ENCODE assay signal across 16 cellular contexts in the genomic region with DNA sequence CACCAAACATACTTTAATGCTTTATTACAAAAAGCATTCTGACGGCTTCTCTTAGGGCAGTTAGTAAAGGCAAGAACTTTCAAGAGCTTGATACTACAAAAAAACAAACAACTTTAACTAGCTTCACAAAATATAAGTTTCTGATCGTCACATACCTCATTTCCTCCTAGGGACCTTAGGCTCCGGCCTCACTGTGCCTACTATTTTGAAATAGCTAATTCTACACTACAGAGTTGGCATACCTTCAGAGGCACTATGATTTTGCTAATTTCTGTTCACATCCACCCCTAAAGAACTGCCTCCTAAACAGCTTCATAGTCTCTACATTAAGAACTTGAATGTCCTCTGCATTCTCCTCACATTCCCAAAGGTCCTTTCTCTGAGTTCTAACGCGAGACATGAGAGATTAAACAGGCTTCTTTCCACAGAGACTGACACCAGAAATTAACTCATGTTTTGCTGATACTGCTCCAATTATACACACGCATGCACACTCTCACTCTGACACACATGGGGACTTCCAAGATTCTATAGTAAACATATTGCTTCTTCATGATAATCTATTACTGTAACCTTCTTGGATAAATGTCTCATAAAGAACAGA.
DNase-seq lines count a peak whose midpoint lies in the region; ATAC-seq and TF ChIP-seq lines count a peak whose summit lies in the region.
"Had no signal": no experiment of that assay in that cellular context is flagged by ENCODE, and none has a peak within 500 bp of the region (broad histone marks: within the 10 kb centered on the region; RNA-seq: fewer than 3 reads in every experiment).

No MANE protein-coding gene starts in this region.

- TF ChIP-seq EP300 in neural cell (conservative IDR thresholded peaks at IDR 0.05; ENCODE audit: poor library complexity, severe bottlenecking): no peak

- H3K4me1 ChIP-seq in GM23248 (ENCODE audit: insufficient read depth) (peaks cover 11% of the 10 kb centered on the region; the same call in 1 of the 2 replicates), foreskin keratinocyte (peaks cover 11% of the 10 kb centered on the region)

- H3K4me3 ChIP-seq in GM23248 (no peak overlapping the region), neural cell (ENCODE audit: low read length) (peak overlapping the region; percentile 64)
- H3K4me3 ChIP-seq: hepatocyte, vagina had no signal

- TF ChIP-seq CTCF in foreskin keratinocyte (conservative IDR thresholded peaks at IDR 0.05) (no peak), neural cell (IDR thresholded peaks at IDR 0.05; ENCODE audit: poor library complexity, severe bottlenecking) (no peak)

- H3K27me3 ChIP-seq in GM23248 (replicated peaks; ENCODE audit: insufficient read depth) (no peaks in the 10 kb centered on the region), foreskin keratinocyte (no peaks in the 10 kb centered on the region), neural cell (ENCODE audit: insufficient read depth, low read depth, low read length) (no peaks in the 10 kb centered on the region)
- H3K27me3 ChIP-seq: hepatocyte, neutrophil, vagina had no signal

- peak; percentile 88 for ATAC-seq in activated T-helper 17 cell treated with anti-CD3 and anti-CD28 coated beads, Interleukin-2, amount 50 U/mL, for 72 hours (replicated peaks)
- ATAC-seq in foreskin keratinocyte: no peak
- no peak for ATAC-seq in activated CD4-positive, CD25-positive, alpha-beta regulatory T cell treated with anti-CD3 and anti-CD28 coated beads, Interleukin-2, amount 50 U/mL, for 24 hours
- ATAC-seq: activated CD8-positive, alpha-beta T cell treated with anti-CD3 and anti-CD28 coated beads, Interleukin-2, amount 10 ng/mL, durations not matched to agents 7 days and 5 days had no signal

- H4K20me1 ChIP-seq in GM23248 (ENCODE audit: insufficient read depth): peaks cover 4% of the 10 kb centered on the region; the same call in 1 of the 2 replicates
- H4K20me1 ChIP-seq in neural cell (ENCODE audit: insufficient read depth): no peaks in the 10 kb centered on the region

- WGBS in GM23248 (ENCODE audit: low coverage in 1 of 2, low lambda C conversion rate in 2 of 2, missing lambda C conversion rate in 2 of 2), 2 experiments: 38 to 41% methylated on average over 6 of the region's 6 CpGs

- in situ Hi-C loops in GM23248 (cut with MboI): no loop called here

- no peaks in the 10 kb centered on the region for H3K36me3 Mint-ChIP-seq in activated T-helper 17 cell treated with anti-CD3 and anti-CD28 coated beads, Interleukin-2, amount 50 U/mL, for 72 hours (ENCODE audit: low read depth)

- H2AFZ ChIP-seq in GM23248 (no peak overlapping the region), neural cell (ENCODE audit: low read depth, low read length) (no peak overlapping the region)
- H2AFZ ChIP-seq: hepatocyte had no signal

- H3K9ac ChIP-seq in GM23248 (no peak overlapping the region), neural cell (ENCODE audit: low read length) (peak overlapping the region; percentile 16)

- H3F3A ChIP-seq in GM23248 (ENCODE audit: insufficient read depth) (0 out of 2 replicates have a peak, but pooled peaks cover 6% of the 10 kb centered on the region), neural cell (ENCODE audit: insufficient read depth, low read length, poor library complexity, severe bottlenecking) (no peaks in the 10 kb centered on the region)

- H3K4me1 Mint-ChIP-seq in activated T-helper 17 cell treated with anti-CD3 and anti-CD28 coated beads, Interleukin-2, amount 50 U/mL, for 72 hours: peaks cover 13% of the 10 kb centered on the region

- peaks cover 100% of the 10 kb centered on the region for H3K79me2 ChIP-seq in GM23248 (ENCODE audit: insufficient read depth)
- H3K79me2 ChIP-seq in neural cell (replicated peaks; ENCODE audit: insufficient read depth, low read length): peaks cover 46% of the 10 kb centered on the region

- H3K27me3 Mint-ChIP-seq in activated T-helper 17 cell treated with anti-CD3 and anti-CD28 coated beads, Interleukin-2, amount 50 U/mL, for 72 hours: no peaks in the 10 kb centered on the region

- H3K9me3 ChIP-seq in GM23248 (ENCODE audit: low read depth) (no peaks in the 10 kb centered on the region), neural cell (ENCODE audit: low read length) (no peaks in the 10 kb centered on the region)
- H3K9me3 ChIP-seq: neutrophil, vagina had no signal

- H3K9me3 Mint-ChIP-seq in activated T-helper 17 cell treated with anti-CD3 and anti-CD28 coated beads, Interleukin-2, amount 50 U/mL, for 72 hours: no peaks in the 10 kb centered on the region

- peak overlapping the region; percentile 75 for H3K27ac Mint-ChIP-seq in activated T-helper 17 cell treated with anti-CD3 and anti-CD28 coated beads, Interleukin-2, amount 50 U/mL, for 72 hours
- H3K27ac Mint-ChIP-seq: activated CD8-positive, alpha-beta T cell treated with anti-CD3 and anti-CD28 coated beads, Interleukin-2, amount 10 ng/mL, durations not matched to agents 7 days and 5 days had no signal

- H3K36me3 ChIP-seq in GM23248 (ENCODE audit: low read depth): no peaks in the 10 kb centered on the region
- H3K36me3 ChIP-seq in neural cell (ENCODE audit: insufficient read depth, low read length): no peaks in the 10 kb centered on the region
- H3K36me3 ChIP-seq: neutrophil, vagina had no signal

- H3K4me3 Mint-ChIP-seq in activated T-helper 17 cell treated with anti-CD3 and anti-CD28 coated beads, Interleukin-2, amount 50 U/mL, for 72 hours: no peak overlapping the region
- H3K4me3 Mint-ChIP-seq: activated CD8-positive, alpha-beta T cell treated with anti-CD3 and anti-CD28 coated beads, Interleukin-2, amount 10 ng/mL, durations not matched to agents 7 days and 5 days had no signal

- H3K4me2 ChIP-seq in GM23248 (ENCODE audit: unreplicated experiment) (no peak overlapping the region), neural cell (ENCODE audit: low read length) (peak overlapping the region; percentile 51)
- H3K4me2 ChIP-seq: hepatocyte had no signal

- no peaks in the 10 kb centered on the region for H3K9me2 ChIP-seq in GM23248 (ENCODE audit: insufficient read depth)
- no peaks in the 10 kb centered on the region for H3K9me2 ChIP-seq in neural cell (ENCODE audit: insufficient read depth, low read length)

- no peak for TF ChIP-seq RAD21 in neural cell (conservative IDR thresholded peaks at IDR 0.05)

- H3K27ac ChIP-seq in GM23248 (0 out of 2 replicates have a peak overlapping the region, but pooled peaks have one; percentile 6), foreskin keratinocyte (peak overlapping the region; percentile 5), neural cell (ENCODE audit: low read length) (no peak overlapping the region)
- H3K27ac ChIP-seq: hepatocyte, neutrophil, vagina, VCaP had no signal

- DNase-seq in GM23248: no peak
- DNase-seq in foreskin keratinocyte: no peak
- DNase-seq in foreskin melanocyte: no peak
- no peak for DNase-seq in pons (ENCODE audit: low spot score)
- DNase-seq: activated CD8-positive, alpha-beta T cell treated with anti-CD3 and anti-CD28 coated beads, Interleukin-2, amount 10 ng/mL, durations not matched to agents 7 days and 5 days; activated T-cell treated with anti-CD3 and anti-CD28 coated beads, Interleukin-2, amount 50 U/mL, for 48 hours; AML-193; NCI-H2029 treated with DMSO at 0.1 percent for 48 hours; stimulated activated CD4-positive, alpha-beta T cell treated with anti-CD3 and anti-CD28 coated beads, Interleukin-1b, Interleukin-23, amount 100 ng/mL, for 48 hours had no signal

TF ChIP-seq in neural cell, 6 proteins besides CTCF, POLR2A, EP300 and RAD21:
- TF ChIP-seq SMC3 (conservative IDR thresholded peaks at IDR 0.05; ENCODE audit: poor library complexity): no peak
- TF ChIP-seq, protein P1, sequence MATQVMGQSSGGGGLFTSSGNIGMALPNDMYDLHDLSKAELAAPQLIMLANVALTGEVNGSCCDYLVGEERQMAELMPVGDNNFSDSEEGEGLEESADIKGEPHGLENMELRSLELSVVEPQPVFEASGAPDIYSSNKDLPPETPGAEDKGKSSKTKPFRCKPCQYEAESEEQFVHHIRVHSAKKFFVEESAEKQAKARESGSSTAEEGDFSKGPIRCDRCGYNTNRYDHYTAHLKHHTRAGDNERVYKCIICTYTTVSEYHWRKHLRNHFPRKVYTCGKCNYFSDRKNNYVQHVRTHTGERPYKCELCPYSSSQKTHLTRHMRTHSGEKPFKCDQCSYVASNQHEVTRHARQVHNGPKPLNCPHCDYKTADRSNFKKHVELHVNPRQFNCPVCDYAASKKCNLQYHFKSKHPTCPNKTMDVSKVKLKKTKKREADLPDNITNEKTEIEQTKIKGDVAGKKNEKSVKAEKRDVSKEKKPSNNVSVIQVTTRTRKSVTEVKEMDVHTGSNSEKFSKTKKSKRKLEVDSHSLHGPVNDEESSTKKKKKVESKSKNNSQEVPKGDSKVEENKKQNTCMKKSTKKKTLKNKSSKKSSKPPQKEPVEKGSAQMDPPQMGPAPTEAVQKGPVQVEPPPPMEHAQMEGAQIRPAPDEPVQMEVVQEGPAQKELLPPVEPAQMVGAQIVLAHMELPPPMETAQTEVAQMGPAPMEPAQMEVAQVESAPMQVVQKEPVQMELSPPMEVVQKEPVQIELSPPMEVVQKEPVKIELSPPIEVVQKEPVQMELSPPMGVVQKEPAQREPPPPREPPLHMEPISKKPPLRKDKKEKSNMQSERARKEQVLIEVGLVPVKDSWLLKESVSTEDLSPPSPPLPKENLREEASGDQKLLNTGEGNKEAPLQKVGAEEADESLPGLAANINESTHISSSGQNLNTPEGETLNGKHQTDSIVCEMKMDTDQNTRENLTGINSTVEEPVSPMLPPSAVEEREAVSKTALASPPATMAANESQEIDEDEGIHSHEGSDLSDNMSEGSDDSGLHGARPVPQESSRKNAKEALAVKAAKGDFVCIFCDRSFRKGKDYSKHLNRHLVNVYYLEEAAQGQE (IDR thresholded peaks at IDR 0.05; ENCODE audit: borderline replicate concordance): no peak
- TF ChIP-seq TAF1 (IDR thresholded peaks at IDR 0.05; ENCODE audit: low read depth): no peak
- TF ChIP-seq EZH2 (IDR thresholded peaks at IDR 0.05; ENCODE audit: borderline replicate concordance, insufficient read depth, low read length, poor library complexity, severe bottlenecking): no peak
- no peak for TF ChIP-seq POLR2AphosphoS5 (IDR thresholded peaks at IDR 0.05)
- TF ChIP-seq MXI1 (conservative IDR thresholded peaks at IDR 0.05; ENCODE audit: poor library complexity, severe bottlenecking): no peak
TF ChIP-seq in neural cell: peak in this region for 0.
